ENCODE assay signal across 12 cellular contexts in the genomic region with DNA sequence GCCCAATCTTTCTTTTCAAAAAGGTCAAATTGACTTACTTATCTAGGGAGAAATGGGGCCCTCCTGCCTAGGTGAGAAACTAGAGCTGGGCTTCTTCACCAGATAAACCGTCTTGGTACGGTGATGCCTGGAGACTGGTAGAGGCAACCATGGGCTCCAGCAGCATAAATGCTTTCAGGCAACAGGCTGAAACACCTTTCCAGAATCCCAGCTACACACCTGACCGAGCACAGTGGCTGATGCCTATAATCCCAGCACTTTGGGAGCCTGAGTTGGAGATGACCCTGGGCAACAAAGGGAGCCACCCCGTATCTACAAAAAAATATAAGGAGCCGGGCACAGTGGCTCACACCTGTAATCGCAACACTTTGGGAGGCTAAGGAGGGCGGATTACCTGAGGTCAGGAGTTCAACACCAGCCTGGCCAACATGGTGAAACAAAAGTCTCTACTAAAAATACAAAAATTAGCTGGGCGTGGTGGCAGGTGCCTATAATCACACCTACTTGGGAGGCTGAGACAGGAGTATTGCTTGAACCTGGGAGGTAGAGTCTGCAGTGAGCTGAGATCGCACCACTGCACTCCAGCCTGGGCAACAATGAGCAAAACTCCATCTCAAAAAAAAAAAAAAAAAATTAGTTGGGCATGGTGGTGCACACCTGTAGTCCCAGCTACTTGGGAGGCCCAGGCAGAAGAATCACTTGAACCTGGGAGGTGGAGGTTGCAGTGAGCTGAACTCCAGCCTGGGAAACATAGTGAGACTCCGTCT. TPM values are rescaled to one million over a fixed set of nuclear protein-coding genes. Genes with fewer than 3 reads are reported as not detected.
DNase-seq lines count a peak whose midpoint lies in the region; TF ChIP-seq lines count a peak whose summit lies in the region.
"Had no signal": no experiment of that assay in that cellular context is flagged by ENCODE, and none has a peak within 500 bp of the region (broad histone marks: within the 10 kb centered on the region; RNA-seq: fewer than 3 reads in every experiment).

No MANE protein-coding gene starts in this region.

- H3K36me3 ChIP-seq in endodermal cell (ENCODE audit: control insufficient read depth, insufficient read depth, low read length) (peaks cover 59% of the 10 kb centered on the region), neuronal stem cell (replicated peaks in 1 of 2; ENCODE audit: control insufficient read depth in 2 of 2, insufficient read depth in 2 of 2, low read length in 2 of 2) (peaks cover 48 to 85% of the 10 kb centered on the region in 2 donors)

- no peak overlapping the region for H3K4me2 ChIP-seq in neuronal stem cell (ENCODE audit: insufficient read depth, low read length, poor library complexity, severe bottlenecking)

- H3K4me3 Mint-ChIP-seq in IgD-negative memory B cell (peak overlapping the region in 1 of 4 donors; percentile 25), endodermal cell (no peak overlapping the region)
- H3K4me3 Mint-ChIP-seq: activated CD4-positive, alpha-beta T cell treated with anti-CD3 and anti-CD28 coated beads, Interleukin-2, amount 10 ng/mL, durations not matched to agents 7 days and 5 days had no signal

- H3K9me3 ChIP-seq in endodermal cell (ENCODE audit: control insufficient read depth, low read length) (no peaks in the 10 kb centered on the region), neuronal stem cell (replicated peaks in 1 of 2; ENCODE audit: control insufficient read depth in 2 of 2, insufficient read depth in 1 of 2, low read depth in 1 of 2, low read length in 2 of 2) (peaks cover 0 to 2% of the 10 kb centered on the region in 2 donors)
- H3K9me3 ChIP-seq: adrenal gland had no signal

- H3K9me3 Mint-ChIP-seq in IgD-negative memory B cell = no peaks in the 10 kb centered on the region
- no peaks in the 10 kb centered on the region for H3K9me3 Mint-ChIP-seq in endodermal cell
- H3K9me3 Mint-ChIP-seq: activated CD4-positive, alpha-beta T cell treated with anti-CD3 and anti-CD28 coated beads, Interleukin-2, amount 10 ng/mL, durations not matched to agents 7 days and 5 days had no signal

- peak overlapping the region in 2 of 3 donors; percentile 56 to 71 for H3K27ac Mint-ChIP-seq in IgD-negative memory B cell
- no peak overlapping the region for H3K27ac Mint-ChIP-seq in endodermal cell

- H2BK12ac ChIP-seq in neuronal stem cell (ENCODE audit: low read length) = no peak overlapping the region

- H4K8ac ChIP-seq in neuronal stem cell (ENCODE audit: low read depth, low read length) = no peak overlapping the region

- H3K4me3 ChIP-seq in endodermal cell (ENCODE audit: low read length) (no peak overlapping the region), neuronal stem cell (ENCODE audit: low read length in 2 of 2) (no peak overlapping the region)
- H3K4me3 ChIP-seq: adrenal gland had no signal

- H3K4me1 Mint-ChIP-seq in IgD-negative memory B cell (peaks cover 4 to 10% (median 9%) of the 10 kb centered on the region in 3 donors), endodermal cell (no peaks in the 10 kb centered on the region)

- H3K9ac ChIP-seq in endodermal cell (ENCODE audit: extremely low read depth, low read length, poor library complexity, severe bottlenecking) (no peak overlapping the region), neuronal stem cell (ENCODE audit: low read depth, low read length, poor library complexity) (no peak overlapping the region)

- H3K4ac ChIP-seq in neuronal stem cell (ENCODE audit: low read length) = no peak overlapping the region

- 92 to 97% methylated on average over 8 to 9 of the region's 10 CpGs for WGBS in endodermal cell (ENCODE audit: insufficient coverage in 1 of 2, insufficient read length in 1 of 2), 2 experiments
- WGBS in neuronal stem cell (ENCODE audit: extremely low coverage in 2 of 2, insufficient read length in 2 of 2, insufficient replicate concordance in 1 of 2), 2 donors = no CpG with 5 or more reads among the region's 10 CpGs

- no peak for TF ChIP-seq CTCF in endodermal cell (conservative IDR thresholded peaks at IDR 0.05)

- peak; percentile 57 for DNase-seq in endodermal cell
- no peak for DNase-seq in inferior parietal cortex (ENCODE audit: extremely low spot score)
- DNase-seq in neuronal stem cell (ENCODE audit: low spot score) = no peak
- DNase-seq: activated CD4-positive, alpha-beta T cell treated with anti-CD3 and anti-CD28 coated beads, Interleukin-2, amount 10 ng/mL, durations not matched to agents 7 days and 5 days; adrenal gland; cerebellar nuclear complex; foreskin fibroblast; H7; MM.1S; NCI-H1930; stimulated activated naive CD8-positive, alpha-beta T cell treated with anti-CD3 and anti-CD28 coated beads, Interleukin-15, Interleukin-2, amounts not matched to agents 100 U/mL and 50 U/mL, for 24 hours had no signal

- H3K27me3 ChIP-seq in endodermal cell (ENCODE audit: control insufficient read depth, insufficient read depth, low read length, poor library complexity, severe bottlenecking) (no peaks in the 10 kb centered on the region), neuronal stem cell (ENCODE audit: control insufficient read depth in 3 of 3, insufficient read depth in 3 of 3, low read depth in 1 of 3, low read length in 3 of 3) (no peaks in the 10 kb centered on the region)
- H3K27me3 ChIP-seq: adrenal gland had no signal

- peaks cover 13% of the 10 kb centered on the region for H3K79me1 ChIP-seq in neuronal stem cell (ENCODE audit: low read depth, low read length)

- no peak overlapping the region for H3K23ac ChIP-seq in neuronal stem cell (ENCODE audit: low read depth, low read length, poor library complexity)

- H3K36me3 Mint-ChIP-seq in IgD-negative memory B cell (no peaks in the 10 kb centered on the region), endodermal cell (ENCODE audit: low read depth) (peaks cover 47% of the 10 kb centered on the region)

- no peak overlapping the region for H2BK120ac ChIP-seq in neuronal stem cell (ENCODE audit: low read depth, low read length)

- no peak overlapping the region for H2AFZ ChIP-seq in neuronal stem cell (ENCODE audit: low read length)

- H3K27me3 Mint-ChIP-seq in IgD-negative memory B cell = no peaks in the 10 kb centered on the region
- H3K27me3 Mint-ChIP-seq in endodermal cell (ENCODE audit: insufficient read depth) = no peaks in the 10 kb centered on the region
- H3K27me3 Mint-ChIP-seq: activated CD4-positive, alpha-beta T cell treated with anti-CD3 and anti-CD28 coated beads, Interleukin-2, amount 10 ng/mL, durations not matched to agents 7 days and 5 days had no signal

- no peak overlapping the region for H4K91ac ChIP-seq in neuronal stem cell (ENCODE audit: low read depth, low read length, poor library complexity)

- peaks cover 3% of the 10 kb centered on the region for H3K4me1 ChIP-seq in endodermal cell (ENCODE audit: control insufficient read depth, insufficient read depth, low read length)
- H3K4me1 ChIP-seq in neuronal stem cell (ENCODE audit: control insufficient read depth in 2 of 2, insufficient read depth in 1 of 2, low read depth in 1 of 2, low read length in 2 of 2) = peaks cover 7 to 13% of the 10 kb centered on the region in 2 donors

- H3K14ac ChIP-seq in neuronal stem cell (ENCODE audit: low read length) = no peak overlapping the region

- H3K27ac ChIP-seq in endodermal cell (ENCODE audit: low read depth, low read length) = no peak overlapping the region
- no peak overlapping the region for H3K27ac ChIP-seq in neuronal stem cell (replicated peaks; ENCODE audit: low read length)

- H3K18ac ChIP-seq in neuronal stem cell (ENCODE audit: low read length) = no peak overlapping the region

- no peak overlapping the region for H2BK15ac ChIP-seq in neuronal stem cell (ENCODE audit: low read length)

- H2BK5ac ChIP-seq in neuronal stem cell (ENCODE audit: low read length) = no peak overlapping the region

- no peak overlapping the region for H2AK5ac ChIP-seq in neuronal stem cell (ENCODE audit: low read depth, low read length)

RNA-seq across cellular contexts. Expression of gene TRAF4, which starts 8.0 kb away (rescaled TPM):
- 13.8 TPM for polyA plus RNA-seq in IgD-negative memory B cell
- total RNA-seq in endodermal cell = 100 to 1,000 TPM; 168 to 169 TPM
- polyA plus RNA-seq in endodermal cell (2013, experiment 1 of 2) = 118 TPM
- polyA plus RNA-seq in endodermal cell (2013, experiment 2 of 2) = 106 TPM
- polyA plus RNA-seq in neuronal stem cell (2013, experiment 1 of 2) = 107 TPM
- 106 TPM for polyA plus RNA-seq in neuronal stem cell (2013, experiment 2 of 2)

RNA-seq across cellular contexts. Expression of gene NEK8, which starts 23.2 kb away (rescaled TPM):
- polyA plus RNA-seq in IgD-negative memory B cell = 18.6 TPM
- 10 to 100 TPM; 11.2 to 15.7 TPM for total RNA-seq in endodermal cell
- 5.7 TPM for polyA plus RNA-seq in endodermal cell (2013, experiment 1 of 2)
- 5.5 TPM for polyA plus RNA-seq in endodermal cell (2013, experiment 2 of 2)
- polyA plus RNA-seq in neuronal stem cell (2013, experiment 1 of 2) = 4.5 TPM
- 4.3 TPM for polyA plus RNA-seq in neuronal stem cell (2013, experiment 2 of 2)

RNA-seq across cellular contexts. Expression of gene TLCD1, which starts 25.8 kb away (rescaled TPM):
- polyA plus RNA-seq in IgD-negative memory B cell = 0.49 TPM
- total RNA-seq in endodermal cell = 10 to 100 TPM; 17.0 to 22.9 TPM
- 8.3 TPM for polyA plus RNA-seq in endodermal cell (2013, experiment 1 of 2)
- polyA plus RNA-seq in endodermal cell (2013, experiment 2 of 2) = 7.2 TPM
- polyA plus RNA-seq in neuronal stem cell (2013, experiment 1 of 2) = 9.1 TPM
- 8.3 TPM for polyA plus RNA-seq in neuronal stem cell (2013, experiment 2 of 2)

RNA-seq across cellular contexts. Expression of gene RPL23A, which starts 32.0 kb away (rescaled TPM):
- polyA plus RNA-seq in IgD-negative memory B cell = 6,180 TPM
- total RNA-seq in endodermal cell = 1,000 to 10,000 TPM; 1,639 TPM
- 2,129 TPM for polyA plus RNA-seq in endodermal cell (2013, experiment 1 of 2)
- polyA plus RNA-seq in endodermal cell (2013, experiment 2 of 2) = 2,042 TPM
- 3,397 TPM for polyA plus RNA-seq in neuronal stem cell (2013, experiment 1 of 2)
- 3,279 TPM for polyA plus RNA-seq in neuronal stem cell (2013, experiment 2 of 2)

RNA-seq across cellular contexts. Expression of gene RAB34, which starts 34.1 kb away (rescaled TPM):
- 6.7 TPM for polyA plus RNA-seq in IgD-negative memory B cell
- total RNA-seq in endodermal cell = 100 to 1,000 TPM; 111 to 112 TPM
- 92.9 TPM for polyA plus RNA-seq in endodermal cell (2013, experiment 1 of 2)
- polyA plus RNA-seq in endodermal cell (2013, experiment 2 of 2) = 105 TPM
- 76.6 TPM for polyA plus RNA-seq in neuronal stem cell (2013, experiment 1 of 2)
- polyA plus RNA-seq in neuronal stem cell (2013, experiment 2 of 2) = 73.6 TPM
